25 cellular contexts compared by ENCODE assay signal in the genomic region with DNA sequence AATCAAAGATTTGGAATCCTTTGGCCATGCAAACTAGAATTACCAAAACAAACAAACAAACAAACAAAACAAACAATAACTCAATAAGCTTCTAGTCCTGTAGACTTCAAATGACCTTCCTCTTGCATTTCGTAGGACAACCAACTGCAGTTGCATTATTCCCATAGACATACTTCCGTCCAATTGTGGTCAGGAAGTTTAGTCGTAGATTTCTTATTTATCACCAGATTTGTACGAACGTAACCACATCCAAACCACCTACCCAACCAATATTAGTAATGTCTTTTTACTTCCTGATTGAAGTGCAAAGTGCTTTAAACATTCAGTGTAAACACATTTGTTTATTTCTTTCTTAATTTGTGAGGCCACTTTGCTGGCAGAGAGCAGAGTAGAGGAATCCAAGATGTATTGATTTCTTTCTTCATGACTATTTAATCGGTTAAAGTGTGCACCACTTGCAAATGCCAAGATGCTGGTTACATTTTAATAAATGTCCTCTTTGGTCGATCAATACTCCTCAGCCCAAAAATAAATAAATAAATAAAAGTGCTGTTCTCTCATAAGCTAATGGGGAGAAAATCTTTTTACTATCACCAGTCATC.
A peak's percentile ranks its signal among the peaks of the same experiment; 100 is the strongest.
DNase-seq lines count a peak whose midpoint lies in the region; ATAC-seq, FAIRE-seq and TF ChIP-seq lines count a peak whose summit lies in the region.
"Had no signal": no experiment of that assay in that cellular context is flagged by ENCODE, and none has a peak within 500 bp of the region (broad histone marks: within the 10 kb centered on the region; RNA-seq: fewer than 3 reads in every experiment).

No MANE protein-coding gene starts in this region.

- H3K9me3 ChIP-seq in pancreas: no peaks in the 10 kb centered on the region
- H3K9me3 ChIP-seq: A549, Caco-2 had no signal

- DNase-seq in Calu3 (no peak), left lobe of liver (ENCODE audit: low spot score) (no peak), pancreas (no peak), medulla oblongata (ENCODE audit: extremely low spot score) (no peak), T-cell (no peak), osteocyte (ENCODE audit: extremely low spot score, unreplicated experiment) (no peak)
- DNase-seq: AML-193; Caco-2; CD4-positive, alpha-beta T cell; CD8-positive, alpha-beta T cell; DMS 273 treated with DMSO at 0.1 percent for 48 hours; DMS153; DMS53; DMS79; DND-41; EL; GDM1 had no signal

- H3K27ac ChIP-seq in 22Rv1: peak overlapping the region; percentile 16; the same call in 1 of the 2 replicates
- H3K27ac ChIP-seq in pancreas: no peak overlapping the region
- H3K27ac ChIP-seq: A549; BLaER1 treated with 17β-estradiol and CSF1 and Interleukin-3, amounts not matched to agents 10 nM and 100 nM; C4-2B had no signal

- no peak for TF ChIP-seq CTCF in 22Rv1 (IDR thresholded peaks at IDR 0.05)
- no peak for TF ChIP-seq CTCF in Calu3 (IDR thresholded peaks at IDR 0.05; ENCODE audit: unreplicated experiment)
- TF ChIP-seq CTCF in pancreas (IDR thresholded peaks at IDR 0.05): no peak
- no peak for TF ChIP-seq CTCF in osteocyte (IDR thresholded peaks at IDR 0.05)

- 15 to 18% methylated on average over 7 of the region's 7 CpGs for WGBS in pancreas, 2 donors

- H3K4me1 Mint-ChIP-seq in Calu3 (ENCODE audit: low read depth, unreplicated experiment) (peaks cover 49% of the 10 kb centered on the region), T-cell (no peaks in the 10 kb centered on the region), osteocyte (ENCODE audit: unreplicated experiment) (no peaks in the 10 kb centered on the region)
- H3K4me1 Mint-ChIP-seq: B cell had no signal

- no peak overlapping the region for H3K4me3 Mint-ChIP-seq in Calu3 (ENCODE audit: low read depth, unreplicated experiment)
- no peak overlapping the region for H3K4me3 Mint-ChIP-seq in T-cell
- no peak overlapping the region for H3K4me3 Mint-ChIP-seq in osteocyte (ENCODE audit: unreplicated experiment)
- H3K4me3 Mint-ChIP-seq: B cell; CD4-positive, alpha-beta T cell; CD8-positive, alpha-beta T cell had no signal

- no peaks in the 10 kb centered on the region for H3K27me3 Mint-ChIP-seq in Calu3 (ENCODE audit: unreplicated experiment)
- no peaks in the 10 kb centered on the region for H3K27me3 Mint-ChIP-seq in T-cell
- no peaks in the 10 kb centered on the region for H3K27me3 Mint-ChIP-seq in osteocyte (ENCODE audit: unreplicated experiment)
- H3K27me3 Mint-ChIP-seq: B cell; CD4-positive, alpha-beta T cell had no signal

- FAIRE-seq in pancreas (lab: Jason Lieb, UNC): no peak
- FAIRE-seq: A549, GM12878, GM12892, GM18507 had no signal

- H3K36me3 Mint-ChIP-seq in Calu3 (ENCODE audit: insufficient read depth, unreplicated experiment) (no peaks in the 10 kb centered on the region), T-cell (no peaks in the 10 kb centered on the region), osteocyte (ENCODE audit: unreplicated experiment) (no peaks in the 10 kb centered on the region)
- H3K36me3 Mint-ChIP-seq: CD8-positive, alpha-beta T cell had no signal

- H3K4me3 ChIP-seq in pancreas: no peak overlapping the region
- H3K4me3 ChIP-seq: A549; BLaER1 treated with 17β-estradiol and CSF1 and Interleukin-3, amounts not matched to agents 10 nM and 100 nM; GM12878 had no signal

- POLR2A ChIA-PET in T-cell (lab: Charles Lee): no interaction called here

- intact Hi-C loops in Calu3 (cut with micrococcal nuclease; ENCODE audit: unreplicated experiment): loop anchor here (5.0 kb wide), 1 partner anchor 94 kb away; no protein-coding TSS in a partner anchor
- intact Hi-C loops in pancreas (cut with DNase I): no loop called here

- no peaks in the 10 kb centered on the region for H3K36me3 ChIP-seq in pancreas
- H3K36me3 ChIP-seq: BLaER1 treated with 17β-estradiol and CSF1 and Interleukin-3, amounts not matched to agents 10 nM and 100 nM had no signal

- H3K27ac Mint-ChIP-seq in Calu3 (ENCODE audit: unreplicated experiment) (peak overlapping the region; percentile 29), T-cell (no peak overlapping the region), osteocyte (ENCODE audit: unreplicated experiment) (no peak overlapping the region)
- H3K27ac Mint-ChIP-seq: B cell; CD4-positive, alpha-beta T cell; CD8-positive, alpha-beta T cell had no signal

- H3K27me3 ChIP-seq in pancreas: no peaks in the 10 kb centered on the region
- H3K27me3 ChIP-seq: BLaER1 treated with 17β-estradiol and CSF1 and Interleukin-3, amounts not matched to agents 10 nM and 100 nM had no signal

- peaks cover 4 to 40% (median 28%) of the 10 kb centered on the region in 3 donors for H3K4me1 ChIP-seq in pancreas
- H3K4me1 ChIP-seq: A549; BLaER1 treated with 17β-estradiol and CSF1 and Interleukin-3, amounts not matched to agents 10 nM and 100 nM; Caco-2 had no signal

- ATAC-seq in left lobe of liver: peak; percentile 77
- peak in 3 of 4 donors; percentile 42 to 67 (median 59) for ATAC-seq in pancreas
- no peak for ATAC-seq in T-cell (replicated peaks in 1 of 4)
- ATAC-seq: A549; CD8-positive, alpha-beta T cell; GM12878 had no signal

- CTCF ChIA-PET in Calu3 (lab: Charles Lee) (no interaction called here), T-cell (lab: Charles Lee) (no interaction called here)

- BruUV-seq in Calu3 (replicated peaks; lab: Mats Ljungman, UMichigan): no TSS peak

- H3K9me3 Mint-ChIP-seq in Calu3 (ENCODE audit: low read depth, unreplicated experiment): no peaks in the 10 kb centered on the region
- peaks cover 5 to 17% (median 8%) of the 10 kb centered on the region in 3 donors for H3K9me3 Mint-ChIP-seq in T-cell
- H3K9me3 Mint-ChIP-seq in osteocyte (ENCODE audit: unreplicated experiment): peaks cover 23% of the 10 kb centered on the region
- H3K9me3 Mint-ChIP-seq: CD4-positive, alpha-beta T cell had no signal

Comparison
In these comparisons a context has a peak if more than half of its experiments do, and no peak if none do; other contexts are left out.
1. ATAC-seq: peak in left lobe of liver (single experiment) and pancreas (3 of 4); none in T-cell (0 of 4).